In genomic region chr19:32403291-32403995, GRCh38 we compare ENCODE assay signal across 1 cellular context.
TF ChIP-seq lines count a peak whose summit lies in the region.

No MANE protein-coding gene starts in this region.

TF ChIP-seq in H1, 55 proteins besides CTCF, POLR2A, EP300 and RAD21:
- no peak for TF ChIP-seq CEBPB (IDR thresholded peaks at IDR 0.05; ENCODE audit: low read depth, low read length)
- TF ChIP-seq TAF1 (IDR thresholded peaks at IDR 0.05; ENCODE audit: low read depth, low read length), result no peak
- TF ChIP-seq, protein P1, sequence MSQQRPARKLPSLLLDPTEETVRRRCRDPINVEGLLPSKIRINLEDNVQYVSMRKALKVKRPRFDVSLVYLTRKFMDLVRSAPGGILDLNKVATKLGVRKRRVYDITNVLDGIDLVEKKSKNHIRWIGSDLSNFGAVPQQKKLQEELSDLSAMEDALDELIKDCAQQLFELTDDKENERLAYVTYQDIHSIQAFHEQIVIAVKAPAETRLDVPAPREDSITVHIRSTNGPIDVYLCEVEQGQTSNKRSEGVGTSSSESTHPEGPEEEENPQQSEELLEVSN (IDR thresholded peaks at IDR 0.05), result no peak
- TF ChIP-seq SUZ12 (IDR thresholded peaks at IDR 0.05; ENCODE audit: low read length), result no peak
- no peak for TF ChIP-seq GTF2F1 (IDR thresholded peaks at IDR 0.05; ENCODE audit: borderline replicate concordance, low read depth, low read length)
- no peak for TF ChIP-seq ZNF274 (IDR thresholded peaks at IDR 0.05; ENCODE audit: borderline replicate concordance, extremely low read depth, low read length)
- no peak for TF ChIP-seq POLR2AphosphoS5 (IDR thresholded peaks at IDR 0.05; ENCODE audit: low read depth, low read length)
- no peak for TF ChIP-seq SIN3A (conservative IDR thresholded peaks at IDR 0.05 in 1 of 2, IDR thresholded peaks at IDR 0.05 in 1 of 2; ENCODE audit: low read depth in 1 of 2, low read length in 2 of 2)
- TF ChIP-seq SIRT6 (IDR thresholded peaks at IDR 0.05; ENCODE audit: low read length), result no peak
- TF ChIP-seq KDM1A (IDR thresholded peaks at IDR 0.05; ENCODE audit: borderline replicate concordance, low read length), result no peak
- no peak for TF ChIP-seq HDAC2 (IDR thresholded peaks at IDR 0.05; ENCODE audit: borderline replicate concordance in 1 of 2, low read depth in 2 of 2, low read length in 2 of 2)
- no peak for TF ChIP-seq CHD2 (IDR thresholded peaks at IDR 0.05; ENCODE audit: low read length)
- TF ChIP-seq SAP30 (IDR thresholded peaks at IDR 0.05; ENCODE audit: insufficient read depth, insufficient replicate concordance, low read length), result no peak
- no peak for TF ChIP-seq ATF3 (IDR thresholded peaks at IDR 0.05; ENCODE audit: insufficient read depth, low read depth, low read length)
- TF ChIP-seq, protein P2, sequence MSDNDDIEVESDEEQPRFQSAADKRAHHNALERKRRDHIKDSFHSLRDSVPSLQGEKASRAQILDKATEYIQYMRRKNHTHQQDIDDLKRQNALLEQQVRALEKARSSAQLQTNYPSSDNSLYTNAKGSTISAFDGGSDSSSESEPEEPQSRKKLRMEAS (IDR thresholded peaks at IDR 0.05), result no peak
- TF ChIP-seq SP1 (IDR thresholded peaks at IDR 0.05; ENCODE audit: low read depth, low read length), result no peak
- no peak for TF ChIP-seq NRF1 (IDR thresholded peaks at IDR 0.05; ENCODE audit: low read depth, low read length)
TF ChIP-seq in H1: peak in this region for 0.
